8 cellular contexts compared by ENCODE assay signal in the genomic region with DNA sequence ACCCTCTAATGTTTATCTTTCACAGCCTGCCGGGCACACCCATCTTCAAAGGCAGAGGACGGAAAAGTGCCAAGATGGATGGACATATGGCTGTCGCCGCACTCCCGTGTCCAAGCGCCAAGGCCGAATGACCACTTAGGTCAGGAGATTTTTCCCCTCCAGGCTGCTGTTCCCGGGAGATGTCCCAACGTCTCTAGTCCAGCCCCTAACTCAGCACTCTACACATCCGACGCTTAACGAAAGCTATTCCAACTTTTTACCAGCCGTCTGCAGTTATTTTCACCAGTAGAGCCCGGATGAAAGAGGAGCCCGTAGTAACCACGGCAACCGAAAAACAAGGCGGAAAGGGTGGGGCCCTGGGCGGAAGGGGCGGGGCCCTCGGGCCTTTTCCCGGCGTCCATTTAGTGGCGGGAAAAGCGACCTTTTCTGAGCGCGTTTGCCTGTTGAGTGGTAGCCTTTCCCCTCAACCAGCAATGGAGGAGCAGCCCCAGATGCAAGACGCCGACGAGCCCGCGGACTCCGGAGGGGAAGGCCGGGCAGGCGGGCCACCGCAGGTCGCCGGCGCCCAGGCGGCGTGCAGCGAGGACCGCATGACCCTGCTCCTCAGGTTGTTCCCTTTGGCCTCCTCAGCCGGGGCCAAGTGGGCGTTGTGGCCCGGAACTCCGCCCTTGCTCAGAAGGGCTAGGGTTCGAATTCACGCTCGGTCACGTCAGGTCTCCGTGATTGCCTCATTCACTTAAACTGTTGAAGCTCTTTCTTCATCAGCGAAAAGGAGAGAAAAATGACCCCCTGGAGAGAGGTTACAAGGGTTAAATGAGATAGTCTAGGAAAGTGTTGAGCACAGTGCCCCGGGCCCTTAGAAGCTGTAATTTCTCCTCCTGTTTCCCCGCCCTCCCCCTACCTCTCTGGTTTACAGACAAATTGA. TPM values are rescaled to one million over a fixed set of nuclear protein-coding genes. Genes with fewer than 3 reads are reported as not detected.
A peak's percentile ranks its signal among the peaks of the same experiment; 100 is the strongest.
DNase-seq lines count a peak whose midpoint lies in the region; ATAC-seq and TF ChIP-seq lines count a peak whose summit lies in the region.

CENPH (plus strand) TSS at position 422 of the 925 bp plus-strand sequence; CDS start at position 474, 52 bp downstream.

- H3K27ac Mint-ChIP-seq in CD4-positive, alpha-beta memory T cell = peak within 1 kb of the TSS; percentile 90 to 97 (median 96)

- no peaks in the 10 kb centered on the region for H3K27me3 ChIP-seq in CD4-positive, alpha-beta memory T cell (ENCODE audit: insufficient read depth, low read length)
- no peaks in the 10 kb centered on the region for H3K27me3 ChIP-seq in liver (ENCODE audit: control insufficient read depth in 4 of 4, insufficient read depth in 4 of 4, low read length in 3 of 4)

- DNase-seq in CD4-positive, alpha-beta memory T cell = peak; percentile 90 to 92 (median 91)
- peak; percentile 83 for DNase-seq in HK-2 (ENCODE audit: unreplicated experiment)
- peak; percentile 57 for DNase-seq in NCI-H82 treated with DMSO at 0.1 percent for 48 hours (lab: John Stamatoyannopoulos, UW; ENCODE audit: unreplicated experiment)
- peak; percentile 94 to 96 for DNase-seq in activated CD4-positive, alpha-beta T cell treated with anti-CD3 and anti-CD28 coated beads, Interleukin-2, amount 50 U/mL, for 48 hours
- peak; percentile 83 to 87 for DNase-seq in dermis microvascular lymphatic vessel endothelial cell (ENCODE audit: low read depth in 2 of 2)
- DNase-seq in stimulated activated CD4-positive, alpha-beta T cell treated with anti-CD3 and anti-CD28 coated beads, Interleukin-4, amount 100 ng/mL, for 24 hours = peak; percentile 93

- peak; percentile 39 to 42 for TF ChIP-seq RAD21 in liver (IDR thresholded peaks at IDR 0.05)

- peaks cover 13% of the 10 kb centered on the region for H3K4me1 ChIP-seq in CD4-positive, alpha-beta memory T cell (ENCODE audit: insufficient read depth, low read length)
- H3K4me1 ChIP-seq in liver (ENCODE audit: control insufficient read depth in 4 of 4, insufficient read depth in 4 of 4, low read length in 3 of 4) = peaks cover 0 to 14% (median 13%) of the 10 kb centered on the region in 4 donors

- H3K4me1 Mint-ChIP-seq in CD4-positive, alpha-beta memory T cell = peaks cover 5 to 21% (median 14%) of the 10 kb centered on the region in 4 donors

- no peaks in the 10 kb centered on the region for H3K9me3 Mint-ChIP-seq in CD4-positive, alpha-beta memory T cell

- 1% methylated on average over 55 of the region's 55 CpGs for WGBS in liver

- no peaks in the 10 kb centered on the region for H3K27me3 Mint-ChIP-seq in CD4-positive, alpha-beta memory T cell

- no peaks in the 10 kb centered on the region for H3K36me3 ChIP-seq in CD4-positive, alpha-beta memory T cell (ENCODE audit: insufficient read depth, low read length)
- H3K36me3 ChIP-seq in liver (ENCODE audit: control insufficient read depth in 4 of 4, insufficient read depth in 3 of 4, low read depth in 1 of 4, low read length in 3 of 4) = no peaks in the 10 kb centered on the region

- peak within 1 kb of the TSS; percentile 78 for H3K4me3 ChIP-seq in CD4-positive, alpha-beta memory T cell (ENCODE audit: low read length in 2 of 2)
- peak within 1 kb of the TSS; percentile 64 to 99 (median 99) for H3K4me3 ChIP-seq in liver (ENCODE audit: low read depth in 1 of 3, low read length in 3 of 3)

- POLR2A ChIA-PET in CD4-positive, alpha-beta memory T cell (lab: Charles Lee; ENCODE audit: partially characterized antibody) = interaction anchor here (1.3 to 2.9 kb wide), 5 partner anchors 23 to 143 kb away, joined by 3 to 19 read pairs (median 6); partner anchors contain the start of genes CCDC125, CCNB1, CDK7 and SLC30A5

- no peaks in the 10 kb centered on the region for H3K9me3 ChIP-seq in CD4-positive, alpha-beta memory T cell (ENCODE audit: control insufficient read depth in 1 of 2, low read length in 2 of 2)
- no peaks in the 10 kb centered on the region for H3K9me3 ChIP-seq in liver (ENCODE audit: control insufficient read depth in 4 of 4, low read length in 3 of 4)

- peak within 1 kb of the TSS; percentile 73 to 78 for H3K9ac ChIP-seq in liver (ENCODE audit: low read depth in 1 of 2, low read length in 2 of 2)

- H3K4me3 Mint-ChIP-seq in CD4-positive, alpha-beta memory T cell = peak within 1 kb of the TSS; percentile 89 to 95 (median 92)

- peak within 1 kb of the TSS; percentile 68 for H3K27ac ChIP-seq in CD4-positive, alpha-beta memory T cell (ENCODE audit: low read depth, low read length)
- peak within 1 kb of the TSS; percentile 20 to 71 for H3K27ac ChIP-seq in liver (ENCODE audit: low read depth in 1 of 2, low read length in 2 of 2)

- TF ChIP-seq CTCF in liver (IDR thresholded peaks at IDR 0.05; ENCODE audit: low read depth, low read length, missing input control) = no peak

- intact Hi-C loops in CD4-positive, alpha-beta memory T cell (cut with micrococcal nuclease) = loop anchor here (1.0 kb wide), 4 partner anchors 22 to 96 kb away; partner anchors contain the start of genes CCNB1 and CDK7

- CTCF ChIA-PET in CD4-positive, alpha-beta memory T cell (lab: Charles Lee; ENCODE audit: partially characterized antibody) = interaction anchor here (0.8 to 2.3 kb wide), 8 partner anchors 11 to 146 kb away, joined by 3 to 8 read pairs (median 4); partner anchors contain the start of genes CCDC125, CDK7 and SLC30A5

- peaks cover 0 to 5% of the 10 kb centered on the region in 2 donors for H3K36me3 Mint-ChIP-seq in CD4-positive, alpha-beta memory T cell

- peak; percentile 95 for ATAC-seq in GM19455 (IDR thresholded peaks at IDR 0.05; ENCODE audit: unreplicated experiment)

TF ChIP-seq in liver, 16 proteins besides CTCF, POLR2A, EP300 and RAD21:
- TF ChIP-seq RXRA (IDR thresholded peaks at IDR 0.05) (no peak), SP1 (IDR thresholded peaks at IDR 0.05) (peak; percentile 24), REST (IDR thresholded peaks at IDR 0.05) (peak; percentile 30), GABPA (IDR thresholded peaks at IDR 0.05 in 1 of 2, conservative IDR thresholded peaks at IDR 0.05 in 1 of 2) (peak; percentile 69 to 93), YY1 (IDR thresholded peaks at IDR 0.05) (peak; percentile 93)

RNA-seq across cellular contexts. Expression of gene CENPH, which starts in this region (rescaled TPM):
- total RNA-seq in CD4-positive, alpha-beta memory T cell = 1 to 10 TPM; 6.1 to 6.9 TPM
- 1 to 10 TPM; 6.3 to 8.3 TPM for polyA plus RNA-seq in CD4-positive, alpha-beta memory T cell
- total RNA-seq in dermis microvascular lymphatic vessel endothelial cell (3.5 and 8.9 TPM in 2 replicates), liver (10 to 100 TPM in 1 of 2 donors, under 1 TPM in 1; 0.42 to 14.6 TPM)
- polyA plus RNA-seq in liver = 1 to 10 TPM in 1 of 2 donors, under 1 TPM in 1; 0.33 to 1.1 TPM

Comparison
In these comparisons a context has a peak if more than half of its experiments do, and no peak if none do; other contexts are left out.
1. Peak in every context shown above with its lines: DNase-seq, ATAC-seq, H3K4me3 ChIP-seq and H3K27ac ChIP-seq.